34 cellular contexts compared by ENCODE assay signal in genomic region chr6:95725344-95725743, GRCh38.
"Had no signal": no experiment of that assay in that cellular context is flagged by ENCODE, and none has a peak within 500 bp of the region (broad histone marks: within the 10 kb centered on the region; RNA-seq: fewer than 3 reads in every experiment).

No MANE protein-coding gene starts in this region.

- H3K27ac ChIP-seq: PC-9, RWPE1, SJCRH30 had no signal

- H3K4me3 ChIP-seq: PC-9, SJCRH30 had no signal

- H3K36me3 ChIP-seq: SJCRH30 had no signal

- ATAC-seq: Panc1, Right ventricle myocardium inferior had no signal

- H3K4me2 ChIP-seq: PC-9, SK-N-SH had no signal

- H3K27ac Mint-ChIP-seq: T-helper 1 cell treated with Interleukin-12 subunit alpha and Interleukin-12 subunit beta and Interleukin-4 antibody, amounts not matched to agents 30 μg/mL and 1 μg/mL, for 36 hours had no signal

- H3K4me3 Mint-ChIP-seq: T-helper 1 cell treated with Interleukin-12 subunit alpha and Interleukin-12 subunit beta and Interleukin-4 antibody, amounts not matched to agents 30 μg/mL and 1 μg/mL, for 36 hours had no signal

- H2AFZ ChIP-seq: PC-9 had no signal

- H3K4me1 ChIP-seq: SJCRH30 had no signal

- H3K9ac ChIP-seq: SK-N-SH had no signal

- H3K9me2 ChIP-seq: SK-N-SH had no signal

- DNase-seq: Kasumi-1, NCI-H1048, NCI-H1092 treated with DMSO at 0.1 percent for 48 hours, NCI-H1105 treated with DMSO at 0.1 percent for 48 hours, NCI-H1417, NCI-H1436, NCI-H146, NCI-H1694, NCI-H187, NCI-H1930, NCI-H2029 treated with DMSO at 0.1 percent for 48 hours, NCI-H2081 treated with DMSO at 0.1 percent for 48 hours, NCI-H2107, NCI-H2171, NCI-H226, NCI-H446 treated with DMSO at 0.1 percent for 48 hours, NCI-H510A, NCI-H524, NCI-H526, NCI-H69, NCI-H748 treated with DMSO at 0.1 percent for 48 hours, NCI-H82, PC-9, SHP77, SIG-M5, SJCRH30, SK-N-SH, SW 1271, T-helper 1 cell had no signal

- FAIRE-seq: RCC 7860 had no signal

- H3K9me3 ChIP-seq: SJCRH30, SK-N-SH had no signal
